In genomic region chr22:38271101-38271500, GRCh38 we compare ENCODE assay signal across 7 cellular contexts. TPM values are rescaled to one million over a fixed set of nuclear protein-coding genes. Genes with fewer than 3 reads are reported as not detected.
DNase-seq lines count a peak whose midpoint lies in the region; ATAC-seq and TF ChIP-seq lines count a peak whose summit lies in the region.

No MANE protein-coding gene starts in this region.

- no peak overlapping the region for H4K8ac ChIP-seq in H9 (replicated peaks; ENCODE audit: insufficient read length, low read depth, low read length)

- peak overlapping the region; percentile 75 for H3K4me2 ChIP-seq in H9 (ENCODE audit: insufficient read depth, insufficient read length, low read length)

- no peak for ATAC-seq in T-cell (replicated peaks in 1 of 4)
- ATAC-seq in foreskin keratinocyte, result no peak

- no peaks in the 10 kb centered on the region for H4K20me1 ChIP-seq in H9 (ENCODE audit: control insufficient read depth, insufficient read depth, insufficient read length)

- H3T11ph ChIP-seq in H9 (ENCODE audit: low read length), result no peak overlapping the region

- H3K4me1 Mint-ChIP-seq in H9, result peaks cover 43 to 45% of the 10 kb centered on the region in 2 experiments
- H3K4me1 Mint-ChIP-seq in T-cell, result peaks cover 60 to 69% (median 67%) of the 10 kb centered on the region in 3 donors

- H3K23ac ChIP-seq in H9 (ENCODE audit: insufficient read length, low read depth, low read length), result no peak overlapping the region

- no peak for TF ChIP-seq CTCF in H9 (conservative IDR thresholded peaks at IDR 0.05)
- no peak for TF ChIP-seq CTCF in fibroblast of villous mesenchyme (IDR thresholded peaks at IDR 0.05; ENCODE audit: insufficient read depth, low read depth, low read length)
- TF ChIP-seq CTCF in foreskin keratinocyte (conservative IDR thresholded peaks at IDR 0.05), result no peak
- no peak for TF ChIP-seq CTCF in lower leg skin (IDR thresholded peaks at IDR 0.05)

- H3K27ac Mint-ChIP-seq in H9 (no peak overlapping the region), T-cell (peak overlapping the region; percentile 86 to 87)

- H2BK15ac ChIP-seq in H9 (ENCODE audit: low read depth, low read length), result 0 out of 2 replicates have a peak overlapping the region, but pooled peaks have one; percentile 19

- H3K4me1 ChIP-seq in H9 (ENCODE audit: insufficient read depth, low read length) (peaks cover 9% of the 10 kb centered on the region), foreskin keratinocyte (no peaks in the 10 kb centered on the region)

- CTCF ChIA-PET in T-cell (lab: Charles Lee), result interaction anchor here in 1 of 2 donors (1.1 kb wide), 1 partner anchor 223 kb away, joined by 3 read pairs; no protein-coding TSS in a partner anchor

- WGBS in H9 (ENCODE audit: extremely low coverage, insufficient read length, low lambda C conversion rate), result no CpG with 5 or more reads among the region's 7 CpGs
- WGBS in lower leg skin, 2 donors, result 65 to 67% methylated on average over 7 of the region's 7 CpGs

- no peak overlapping the region for H2BK5ac ChIP-seq in H9 (ENCODE audit: insufficient read length, low read length)

- peaks cover 25% of the 10 kb centered on the region; the same call in 1 of the 2 replicates for H3K79me2 ChIP-seq in H9 (ENCODE audit: insufficient read depth, low read length)

- H2AK5ac ChIP-seq in H9 (ENCODE audit: insufficient read length, low read length), result no peak overlapping the region

- H3K4ac ChIP-seq in H9 (ENCODE audit: low read depth, low read length), result no peak overlapping the region

- in situ Hi-C loops in KBM-7 (cut with MboI; ENCODE audit: low pct_unique_long_range_greater_than_20kb, low sequenced_read_pairs), result no loop called here

- H3K36me3 Mint-ChIP-seq in H9 (ENCODE audit: insufficient read depth in 1 of 3, low read depth in 3 of 3) (peaks cover 0 to 21% (median 6%) of the 10 kb centered on the region in 3 experiments; a peak in 5 of 7 replicates), T-cell (no peaks in the 10 kb centered on the region)

- no peak overlapping the region for H3K14ac ChIP-seq in H9 (ENCODE audit: insufficient read depth, low read length)

- H3K56ac ChIP-seq in H9 (ENCODE audit: insufficient read length, low read depth, low read length), result no peak overlapping the region

- no peak overlapping the region for H4K91ac ChIP-seq in H9 (ENCODE audit: insufficient read length, low read depth, low read length)

- H3K79me1 ChIP-seq in H9 (ENCODE audit: insufficient read depth, low read depth, low read length, poor library complexity, severe bottlenecking), result peaks cover 10% of the 10 kb centered on the region

- DNase-seq in H9, result peak; percentile 14
- DNase-seq in T-cell, result no peak
- DNase-seq in fibroblast of villous mesenchyme (ENCODE audit: low read depth), result no peak
- DNase-seq in foreskin keratinocyte, result no peak
- no peak for DNase-seq in KBM-7
- DNase-seq in lower leg skin (ENCODE audit: low spot score in 2 of 2), result no peak

- POLR2A ChIA-PET in T-cell (lab: Charles Lee), result interaction anchor here in 1 of 2 donors (0.5 to 0.7 kb wide), 2 partner anchors 126 to 494 kb away, joined by 3 to 6 read pairs; no protein-coding TSS in a partner anchor

- H3K4me3 ChIP-seq in fibroblast of villous mesenchyme (ENCODE audit: low read depth, low read length) (peak overlapping the region; percentile 90), skin epidermis (no peak overlapping the region), lower leg skin (ENCODE audit: low read depth, poor library complexity, severe bottlenecking) (no peak overlapping the region)

- TF ChIP-seq POLR2A in lower leg skin (IDR thresholded peaks at IDR 0.05), result no peak

- H3K23me2 ChIP-seq in H9 (ENCODE audit: insufficient read length, low read depth, low read length, poor library complexity, severe bottlenecking), result peaks cover 7% of the 10 kb centered on the region

- H4K5ac ChIP-seq in H9 (ENCODE audit: insufficient read length, low read depth, low read length), result no peak overlapping the region

- H3K9ac ChIP-seq in H9 (ENCODE audit: extremely low read depth, insufficient read length, low read length), result no peak overlapping the region

- H3K27ac ChIP-seq in H9 (ENCODE audit: insufficient read length, low read depth, low read length) (no peak overlapping the region), skin epidermis (peak overlapping the region in 11 of 21 experiments; percentile 14 to 86 (median 38)), foreskin keratinocyte (no peak overlapping the region)

- no peak overlapping the region for H2BK12ac ChIP-seq in H9 (ENCODE audit: insufficient read length, low read depth, low read length)

- no peak overlapping the region for H2BK120ac ChIP-seq in H9 (ENCODE audit: low read depth, low read length, poor library complexity, severe bottlenecking)

- no peak overlapping the region for H2BK20ac ChIP-seq in H9 (ENCODE audit: low read depth, low read length, poor library complexity, severe bottlenecking)

- H3K18ac ChIP-seq in H9 (ENCODE audit: insufficient read length, low read depth, low read length), result no peak overlapping the region

- no peak overlapping the region for H2AFZ ChIP-seq in H9 (ENCODE audit: low read length)

- H3K4me3 Mint-ChIP-seq in H9, result peak overlapping the region; percentile 85 to 93; a peak in 2 of 5 replicates
- H3K4me3 Mint-ChIP-seq in T-cell, result peak overlapping the region; percentile 84 to 90 (median 86)

- intact Hi-C loops in lower leg skin (cut with DNase I; ENCODE audit: low total_unique reads), result no loop called here

- no peaks in the 10 kb centered on the region for H3K9me3 ChIP-seq in H9 (ENCODE audit: control insufficient read depth, low read depth, low read length)

- H3K27me3 Mint-ChIP-seq in H9 (ENCODE audit: low read depth), result peaks cover 5% of the 10 kb centered on the region
- no peaks in the 10 kb centered on the region for H3K27me3 Mint-ChIP-seq in T-cell

- no peaks in the 10 kb centered on the region for H3K27me3 ChIP-seq in H9 (ENCODE audit: insufficient read depth, low read length)
- no peaks in the 10 kb centered on the region for H3K27me3 ChIP-seq in foreskin keratinocyte

- H3K9me3 Mint-ChIP-seq in H9 (no peaks in the 10 kb centered on the region), T-cell (no peaks in the 10 kb centered on the region)

RNA-seq across cellular contexts. Expression of gene TMEM184B, which starts 1.7 kb away (rescaled TPM):
- total RNA-seq in H9 (2021) (51.7 and 58.5 TPM in 2 replicates), T-cell (10 to 100 TPM; 30.8 to 41.3 (median 35.8) TPM), fibroblast of villous mesenchyme (44.9 and 65.1 TPM in 2 replicates), foreskin keratinocyte (54.0 and 55.7 TPM in 2 replicates), lower leg skin (10 to 100 TPM; 27.9 to 67.4 (median 40.7) TPM)
- polyA plus RNA-seq in foreskin keratinocyte, result 37.1 and 43.9 TPM in 2 replicates

RNA-seq across cellular contexts. Expression of gene CSNK1E, which starts 46.1 kb away (rescaled TPM):
- total RNA-seq in H9 (2021) (230 and 236 TPM in 2 replicates), T-cell (100 to 1,000 TPM; 105 to 142 (median 115) TPM), fibroblast of villous mesenchyme (145 and 161 TPM in 2 replicates), foreskin keratinocyte (194 and 204 TPM in 2 replicates), lower leg skin (100 to 1,000 TPM; 142 to 258 (median 163) TPM)
- 134 and 153 TPM in 2 replicates for polyA plus RNA-seq in foreskin keratinocyte

Comparison
In these comparisons a context has a peak if more than half of its experiments do, and no peak if none do; other contexts are left out.
1. H3K27ac ChIP-seq: peak in skin epidermis (11 of 21); none in H9 (single experiment) and foreskin keratinocyte (single experiment).
2. H3K27ac Mint-ChIP-seq: peak in T-cell (2 of 2); none in H9 (0 of 3).